Comparison of ENCODE assay signal across 29 cellular contexts in the genomic region with DNA sequence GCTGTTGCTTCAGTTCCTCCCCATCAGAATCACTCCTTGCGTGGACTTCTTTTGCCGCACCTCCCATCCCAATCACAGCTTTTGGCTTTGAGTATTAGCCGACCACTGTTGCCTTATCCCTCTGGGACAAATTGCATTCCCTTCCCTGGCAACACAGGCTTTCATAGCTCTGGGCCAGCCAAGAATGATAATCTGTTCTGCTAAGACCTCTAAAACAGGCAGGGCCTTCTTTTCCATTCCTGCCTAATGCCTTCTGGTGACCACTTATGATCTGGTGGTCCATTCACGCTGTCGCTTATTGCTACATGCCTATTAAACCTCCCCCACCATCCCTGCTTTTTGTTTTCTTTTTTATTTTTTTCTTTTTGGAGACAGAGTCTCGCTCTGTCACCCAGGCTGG.
"Had no signal": no experiment of that assay in that cellular context is flagged by ENCODE, and none has a peak within 500 bp of the region (broad histone marks: within the 10 kb centered on the region; RNA-seq: fewer than 3 reads in every experiment).

No MANE protein-coding gene starts in this region.

- H3K27me3 ChIP-seq: ascending aorta, brain microvascular endothelial cell, dorsolateral prefrontal cortex had no signal

- H3K4me3 Mint-ChIP-seq: activated B cell treated with CpG ODN at 0.5 μM for 24 hours; activated CD8-positive, alpha-beta T cell treated with anti-CD3 and anti-CD28 coated beads for 36 hours; activated naive CD4-positive, alpha-beta T cell treated with anti-CD3 and anti-CD28 coated beads, Interleukin-2, amount 10 ng/mL, durations not matched to agents 7 days and 5 days; activated naive CD8-positive, alpha-beta T cell treated with anti-CD3 and anti-CD28 coated beads, Interleukin-2, amount 10 ng/mL, durations not matched to agents 7 days and 5 days; activated T-cell treated with anti-CD3 and anti-CD28 coated beads, Interleukin-2, amount 50 U/mL, for 4 hours; activated T-helper 17 cell treated with anti-CD3 and anti-CD28 coated beads, Interleukin-2, amount 50 U/mL, for 72 hours; central memory CD8-positive, alpha-beta T cell; dendritic cell treated with granulocyte-macrophage colony-stimulating factor and Interleukin-4, amounts not matched to agents 40 ng/mL and 50 ng/mL, for 4 days; endodermal cell; T-helper 1 cell treated with Interleukin-12 subunit alpha and Interleukin-12 subunit beta and Interleukin-4 antibody, amounts not matched to agents 30 μg/mL and 1 μg/mL, for 36 hours; T-helper 2 cell treated with Interferon-gamma antibody and Interleukin-4, amounts not matched to agents 5 μg/mL and 100 μg/mL, for 36 hours had no signal

- H3K4me1 Mint-ChIP-seq: activated B cell treated with CpG ODN at 0.5 μM for 24 hours; activated T-helper 17 cell treated with anti-CD3 and anti-CD28 coated beads, Interleukin-2, amount 50 U/mL, for 72 hours; central memory CD8-positive, alpha-beta T cell had no signal

- H3K4me1 ChIP-seq: ascending aorta had no signal

- H3K4me3 ChIP-seq: ascending aorta, coronary artery, dorsolateral prefrontal cortex had no signal

- H3K9me3 Mint-ChIP-seq: activated B cell treated with CpG ODN at 0.5 μM for 24 hours; activated CD8-positive, alpha-beta T cell treated with anti-CD3 and anti-CD28 coated beads for 36 hours; activated naive CD4-positive, alpha-beta T cell treated with anti-CD3 and anti-CD28 coated beads, Interleukin-2, amount 10 ng/mL, durations not matched to agents 7 days and 5 days; activated naive CD4-positive, alpha-beta T cell treated with anti-CD3 and anti-CD28 coated beads, Interleukin-2, amount 50 U/mL, for 72 hours; activated naive CD8-positive, alpha-beta T cell treated with anti-CD3 and anti-CD28 coated beads, Interleukin-2, amount 10 ng/mL, durations not matched to agents 7 days and 5 days; activated T-cell treated with anti-CD3 and anti-CD28 coated beads, Interleukin-2, amount 50 U/mL, for 4 hours; activated T-helper 17 cell treated with anti-CD3 and anti-CD28 coated beads, Interleukin-2, amount 50 U/mL, for 72 hours; central memory CD8-positive, alpha-beta T cell; dendritic cell treated with granulocyte-macrophage colony-stimulating factor and Interleukin-4, amounts not matched to agents 40 ng/mL and 50 ng/mL, for 4 days; endodermal cell; T-helper 1 cell treated with Interleukin-12 subunit alpha and Interleukin-12 subunit beta and Interleukin-4 antibody, amounts not matched to agents 30 μg/mL and 1 μg/mL, for 36 hours; T-helper 2 cell treated with Interferon-gamma antibody and Interleukin-4, amounts not matched to agents 5 μg/mL and 100 μg/mL, for 36 hours had no signal

- H3K27ac ChIP-seq: ascending aorta, brain microvascular endothelial cell, coronary artery, WERI-Rb-1 had no signal

- FAIRE-seq: frontal cortex had no signal

- DNase-seq: activated B cell treated with CpG ODN at 0.5 μM for 24 hours; activated CD4-positive, alpha-beta T cell treated with anti-CD3 and anti-CD28 coated beads for 48 hours; activated CD4-positive, alpha-beta T cell treated with anti-CD3 and anti-CD28 coated beads, Interleukin-2, amount 50 U/mL, for 1 hour; activated CD4-positive, alpha-beta T cell treated with anti-CD3 and anti-CD28 coated beads, Interleukin-2, amount 50 U/mL, for 48 hours; activated CD8-positive, alpha-beta memory T cell treated with anti-CD3 and anti-CD28 coated beads for 24 hours; activated CD8-positive, alpha-beta T cell treated with anti-CD3 and anti-CD28 coated beads for 36 hours; activated effector memory CD4-positive, alpha-beta T cell treated with anti-CD3 and anti-CD28 coated beads, Interleukin-2, amount 50 U/mL, for 16 hours; activated naive CD4-positive, alpha-beta T cell treated with anti-CD3 and anti-CD28 coated beads, Interleukin-2, amount 10 ng/mL, durations not matched to agents 7 days and 5 days; activated naive CD8-positive, alpha-beta T cell treated with anti-CD3 and anti-CD28 coated beads, Interleukin-2, amount 10 ng/mL, durations not matched to agents 7 days and 5 days; activated T-cell treated with anti-CD3 and anti-CD28 coated beads, Interleukin-2, amount 50 U/mL, for 4 hours; brain microvascular endothelial cell; dorsolateral prefrontal cortex; effector memory CD4-positive, alpha-beta T cell; endodermal cell; foreskin fibroblast; head of caudate nucleus; T1000; WERI-Rb-1 had no signal

- ATAC-seq: activated CD4-positive, CD25-positive, alpha-beta regulatory T cell treated with anti-CD3 and anti-CD28 coated beads, Interleukin-2, amount 50 U/mL, for 24 hours; activated CD8-positive, alpha-beta T cell treated with anti-CD3 and anti-CD28 coated beads for 36 hours; activated naive CD4-positive, alpha-beta T cell treated with anti-CD3 and anti-CD28 coated beads, Interleukin-2, amount 50 U/mL, for 72 hours; activated T-cell treated with anti-CD3 and anti-CD28 coated beads, Interleukin-2, amount 50 U/mL, for 4 hours; activated T-helper 17 cell treated with anti-CD3 and anti-CD28 coated beads, Interleukin-2, amount 50 U/mL, for 72 hours; esophagus mucosa had no signal

- H3K9me3 ChIP-seq: ascending aorta had no signal

- H3K27me3 Mint-ChIP-seq: activated B cell treated with CpG ODN at 0.5 μM for 24 hours; activated CD8-positive, alpha-beta T cell treated with anti-CD3 and anti-CD28 coated beads for 36 hours; activated naive CD4-positive, alpha-beta T cell treated with anti-CD3 and anti-CD28 coated beads, Interleukin-2, amount 10 ng/mL, durations not matched to agents 7 days and 5 days; activated naive CD8-positive, alpha-beta T cell treated with anti-CD3 and anti-CD28 coated beads, Interleukin-2, amount 10 ng/mL, durations not matched to agents 7 days and 5 days; activated T-helper 17 cell treated with anti-CD3 and anti-CD28 coated beads, Interleukin-2, amount 50 U/mL, for 72 hours; central memory CD8-positive, alpha-beta T cell had no signal

- H3K27ac Mint-ChIP-seq: activated B cell treated with CpG ODN at 0.5 μM for 24 hours; activated CD8-positive, alpha-beta T cell treated with anti-CD3 and anti-CD28 coated beads for 36 hours; activated naive CD8-positive, alpha-beta T cell treated with anti-CD3 and anti-CD28 coated beads, Interleukin-2, amount 10 ng/mL, durations not matched to agents 7 days and 5 days; activated T-helper 17 cell treated with anti-CD3 and anti-CD28 coated beads, Interleukin-2, amount 50 U/mL, for 72 hours; dendritic cell treated with granulocyte-macrophage colony-stimulating factor and Interleukin-4, amounts not matched to agents 40 ng/mL and 50 ng/mL, for 4 days; endodermal cell; T-helper 1 cell treated with Interleukin-12 subunit alpha and Interleukin-12 subunit beta and Interleukin-4 antibody, amounts not matched to agents 30 μg/mL and 1 μg/mL, for 36 hours; T-helper 2 cell treated with Interferon-gamma antibody and Interleukin-4, amounts not matched to agents 5 μg/mL and 100 μg/mL, for 36 hours had no signal
